ENCODE assay signal across 11 cellular contexts in genomic region chrX:152925835-152926234, GRCh38. TPM values are rescaled to one million over a fixed set of nuclear protein-coding genes. Genes with fewer than 3 reads are reported as not detected.
DNase-seq lines count a peak whose midpoint lies in the region; ATAC-seq, FAIRE-seq and TF ChIP-seq lines count a peak whose summit lies in the region.
"Had no signal": no experiment of that assay in that cellular context is flagged by ENCODE, and none has a peak within 500 bp of the region (broad histone marks: within the 10 kb centered on the region; RNA-seq: fewer than 3 reads in every experiment).

No MANE protein-coding gene starts in this region.

- H2AFZ ChIP-seq in GM23338: no peak overlapping the region
- peak overlapping the region; percentile 72; the same call in 1 of the 2 replicates for H2AFZ ChIP-seq in OCI-LY7 (ENCODE audit: low read length)

- H3K9ac ChIP-seq in BLaER1 (no peak overlapping the region), kidney (ENCODE audit: low read length in 2 of 2) (no peak overlapping the region)

- H3K4me3 Mint-ChIP-seq in GM23338: no peak overlapping the region

- POLR2A ChIA-PET in OCI-LY7 (lab: Charles Lee): no interaction called here

- H4K20me1 ChIP-seq in BLaER1 (peaks cover 33% of the 10 kb centered on the region; the same call in 1 of the 2 replicates), GM23338 (replicated peaks; ENCODE audit: insufficient read depth) (no peaks in the 10 kb centered on the region), OCI-LY7 (ENCODE audit: insufficient read depth, low read length) (no peaks in the 10 kb centered on the region)

- H3K36me3 Mint-ChIP-seq in GM23338 (ENCODE audit: low read depth): no peaks in the 10 kb centered on the region; the same call in 2 of the 3 replicates

- no peak for DNase-seq in GM23338 (ENCODE audit: low spot score)
- no peak for DNase-seq in OCI-LY7 (ENCODE audit: low spot score)
- peak; percentile 68 for DNase-seq in kidney
- DNase-seq in NCI-H1048 (lab: John Stamatoyannopoulos, UW): no peak
- DNase-seq in HuH-7 (ENCODE audit: low spot score): no peak
- DNase-seq in HK-2 (ENCODE audit: unreplicated experiment): no peak

- H3K79me2 ChIP-seq in GM23338 (replicated peaks; ENCODE audit: insufficient read depth) (no peaks in the 10 kb centered on the region), OCI-LY7 (ENCODE audit: insufficient read depth, low read depth, low read length) (no peaks in the 10 kb centered on the region)

- H3K27ac ChIP-seq in BLaER1 (no peak overlapping the region), GM23338 (ENCODE audit: low read depth) (no peak overlapping the region), OCI-LY7 (ENCODE audit: low read depth, low read length, poor library complexity, severe bottlenecking) (no peak overlapping the region), kidney (ENCODE audit: low read depth in 2 of 2, low read length in 2 of 2) (no peak overlapping the region)
- H3K27ac ChIP-seq: SJCRH30 had no signal

- ATAC-seq in GM23338 (peak; percentile 33; the same call in 2 of the 3 replicates), GM19328 (IDR thresholded peaks at IDR 0.05; ENCODE audit: unreplicated experiment) (no peak)

- H3K27ac Mint-ChIP-seq in GM23338: no peak overlapping the region; the same call in 1 of the 2 replicates

- peaks cover 5% of the 10 kb centered on the region; the same call in 2 of the 3 replicates for H3K4me1 Mint-ChIP-seq in GM23338

- intact Hi-C loops in OCI-LY7 (cut with micrococcal nuclease; ENCODE audit: unreplicated experiment): loop anchor here (1.0 kb wide), 1 partner anchor 22 kb away; no protein-coding TSS in a partner anchor
- intact Hi-C loops in kidney (cut with DNase I): no loop called here

- CTCF ChIA-PET in OCI-LY7 (lab: Charles Lee; ENCODE audit: unreplicated experiment): interaction anchor here (1.6 kb wide), 1 partner anchor 12 kb away, joined by 3 read pairs; no protein-coding TSS in a partner anchor

- H3K4me1 ChIP-seq in BLaER1: peaks cover 24% of the 10 kb centered on the region
- no peaks in the 10 kb centered on the region for H3K4me1 ChIP-seq in GM23338 (ENCODE audit: insufficient read depth)
- peaks cover 4% of the 10 kb centered on the region for H3K4me1 ChIP-seq in OCI-LY7 (ENCODE audit: insufficient read depth, low read length, poor library complexity, severe bottlenecking)
- H3K4me1 ChIP-seq in kidney (ENCODE audit: control insufficient read depth in 1 of 2, insufficient read depth in 1 of 2, low read depth in 1 of 2, low read length in 2 of 2): no peaks in the 10 kb centered on the region
- H3K4me1 ChIP-seq: SJCRH30 had no signal

- H3K27me3 Mint-ChIP-seq in GM23338 (ENCODE audit: insufficient read depth, low read depth, poor library complexity): peaks cover 6% of the 10 kb centered on the region

- H3K36me3 ChIP-seq in BLaER1: no peaks in the 10 kb centered on the region
- H3K36me3 ChIP-seq in GM23338 (ENCODE audit: insufficient read depth): no peaks in the 10 kb centered on the region
- no peaks in the 10 kb centered on the region for H3K36me3 ChIP-seq in OCI-LY7 (ENCODE audit: insufficient read depth, low read length)
- H3K36me3 ChIP-seq in kidney (ENCODE audit: control insufficient read depth in 1 of 2, insufficient read depth in 2 of 2, low read length in 2 of 2): no peaks in the 10 kb centered on the region
- H3K36me3 ChIP-seq: SJCRH30 had no signal

- H3K27me3 ChIP-seq in BLaER1: peaks cover 96% of the 10 kb centered on the region
- no peaks in the 10 kb centered on the region for H3K27me3 ChIP-seq in GM23338 (ENCODE audit: insufficient read depth)
- H3K27me3 ChIP-seq: SJCRH30 had no signal

- no TSS peak for BruUV-seq in OCI-LY7 (replicated peaks; lab: Mats Ljungman, UMichigan)

- H3K4me2 ChIP-seq in BLaER1 (0 out of 2 replicates have a peak overlapping the region, but pooled peaks have one; percentile 39), GM23338 (no peak overlapping the region), OCI-LY7 (ENCODE audit: low read length) (peak overlapping the region; percentile 27; the same call in 1 of the 2 replicates)

- H3K9me3 ChIP-seq in BLaER1 (no peaks in the 10 kb centered on the region), OCI-LY7 (ENCODE audit: low read length) (no peaks in the 10 kb centered on the region), kidney (ENCODE audit: control insufficient read depth in 1 of 2, low read length in 2 of 2) (no peaks in the 10 kb centered on the region)
- H3K9me3 ChIP-seq: SJCRH30 had no signal

- no peaks in the 10 kb centered on the region for H3K9me2 ChIP-seq in GM23338 (ENCODE audit: insufficient read depth)
- no peaks in the 10 kb centered on the region for H3K9me2 ChIP-seq in OCI-LY7 (ENCODE audit: insufficient read depth, low read length)

- no peak overlapping the region for H3K4me3 ChIP-seq in BLaER1
- no peak overlapping the region for H3K4me3 ChIP-seq in GM23338
- no peak overlapping the region for H3K4me3 ChIP-seq in OCI-LY7 (ENCODE audit: low read depth, low read length, poor library complexity, severe bottlenecking)
- H3K4me3 ChIP-seq in kidney (ENCODE audit: low read length in 2 of 2): no peak overlapping the region
- H3K4me3 ChIP-seq: K562, SJCRH30 had no signal

- no peaks in the 10 kb centered on the region for H3F3A ChIP-seq in GM23338 (replicated peaks; ENCODE audit: low read depth)

- TF ChIP-seq CTCF in GM23338 (conservative IDR thresholded peaks at IDR 0.05; ENCODE audit: low read depth in 2 of 2) (no peak), OCI-LY7 (conservative IDR thresholded peaks at IDR 0.05; ENCODE audit: low read length) (no peak), kidney (IDR thresholded peaks at IDR 0.05; ENCODE audit: borderline replicate concordance, extremely low read depth, insufficient read depth) (no peak)

- H3K9me3 Mint-ChIP-seq in GM23338: no peaks in the 10 kb centered on the region; the same call in 2 of the 3 replicates

- no peak for FAIRE-seq in kidney (lab: Jason Lieb, UNC)
- FAIRE-seq: G401.6 had no signal

TF ChIP-seq in GM23338, 12 proteins besides CTCF, POLR2A, EP300 and RAD21 (continues in another document):
- TF ChIP-seq STAT1 (IDR thresholded peaks at IDR 0.05; ENCODE audit: unreplicated experiment): no peak
- TF ChIP-seq REST (IDR thresholded peaks at IDR 0.05; ENCODE audit: unreplicated experiment): no peak
- no peak for TF ChIP-seq JUNB (IDR thresholded peaks at IDR 0.05; ENCODE audit: unreplicated experiment)
- no peak for TF ChIP-seq EZH2phosphoT487 (IDR thresholded peaks at IDR 0.05; ENCODE audit: unreplicated experiment)
- TF ChIP-seq POLR2AphosphoS5 (IDR thresholded peaks at IDR 0.05; ENCODE audit: low read depth): no peak
- TF ChIP-seq CREB1 (CRISPR knock-in tag; IDR thresholded peaks at IDR 0.05; ENCODE audit: low read depth): no peak
- TF ChIP-seq NANOG (IDR thresholded peaks at IDR 0.05; ENCODE audit: borderline replicate concordance): no peak
- TF ChIP-seq EZH2 (IDR thresholded peaks at IDR 0.05; ENCODE audit: low read depth, unreplicated experiment): no peak
- TF ChIP-seq ZNF331 (CRISPR knock-in tag; IDR thresholded peaks at IDR 0.05; ENCODE audit: low read depth): no peak
- no peak for TF ChIP-seq ETS1 (IDR thresholded peaks at IDR 0.05)

RNA-seq across cellular contexts. Expression of gene ZNF185, which starts 28.0 kb away (rescaled TPM):
- 5.9 and 7.8 TPM in 2 replicates for total RNA-seq in GM23338 (2014; rRNA removed; shearing (Covaris generic))
- polyA plus RNA-seq in GM23338 (2016; fragmentation: Nextera tagmentation; extraction: Ambion mirVana) (2.7 and 2.9 TPM in 2 replicates), kidney (ENCODE audit: insufficient read depth, low read depth, low replicate concordance) (12.0 TPM)
- 0.73 and 1.4 TPM in 2 replicates for total RNA-seq in OCI-LY7 (2014; rRNA removed; shearing (Covaris generic))
- total RNA-seq in OCI-LY7 (2022) (20.7 and 21.3 TPM in 2 replicates), kidney (24.3 TPM)
